In genomic region chr9:32525506-32525905, GRCh38 we compare ENCODE assay signal across 8 cellular contexts. TPM values are rescaled to one million over a fixed set of nuclear protein-coding genes. Genes with fewer than 3 reads are reported as not detected.
DNase-seq lines count a peak whose midpoint lies in the region; ATAC-seq and TF ChIP-seq lines count a peak whose summit lies in the region.

No MANE protein-coding gene starts in this region.

- TF ChIP-seq POLR2A in right lobe of liver (IDR thresholded peaks at IDR 0.05) (no peak), thyroid gland (IDR thresholded peaks at IDR 0.05) (no peak)

- H3K27ac ChIP-seq in CD4-positive, CD25-positive, alpha-beta regulatory T cell (ENCODE audit: insufficient read depth, low read length, poor library complexity, severe bottlenecking), result peak overlapping the region; percentile 89
- peak overlapping the region; percentile 84 to 91 (median 87) for H3K27ac ChIP-seq in right lobe of liver
- peak overlapping the region; percentile 66 to 95 (median 78) for H3K27ac ChIP-seq in thyroid gland

- peaks cover 2% of the 10 kb centered on the region for H3K36me3 ChIP-seq in CD4-positive, CD25-positive, alpha-beta regulatory T cell (ENCODE audit: control insufficient read depth, insufficient read depth, low read length)
- H3K36me3 ChIP-seq in right lobe of liver (no peaks in the 10 kb centered on the region), thyroid gland (no peaks in the 10 kb centered on the region)

- H3K27me3 ChIP-seq in CD4-positive, CD25-positive, alpha-beta regulatory T cell (ENCODE audit: control insufficient read depth, insufficient read depth, low read length), result no peaks in the 10 kb centered on the region
- H3K27me3 ChIP-seq in right lobe of liver (no peaks in the 10 kb centered on the region), thyroid gland (no peaks in the 10 kb centered on the region)

- H3K36me3 Mint-ChIP-seq in CD4-positive, CD25-positive, alpha-beta regulatory T cell, result peaks cover 22% of the 10 kb centered on the region

- TF ChIP-seq CTCF in right lobe of liver (IDR thresholded peaks at IDR 0.05) (no peak), thyroid gland (IDR thresholded peaks at IDR 0.05) (no peak)

- peak overlapping the region; percentile 98 for H3K4me3 ChIP-seq in CD4-positive, CD25-positive, alpha-beta regulatory T cell (ENCODE audit: low read depth, low read length)
- H3K4me3 ChIP-seq in right lobe of liver (peak overlapping the region; percentile 65 to 74 (median 68)), thyroid gland (replicated peaks in 1 of 3) (peak overlapping the region; percentile 32 to 35 (median 32))

- peak overlapping the region; percentile 83 to 99 (median 87) for H3K27ac Mint-ChIP-seq in CD4-positive, CD25-positive, alpha-beta regulatory T cell

- peaks cover 34 to 61% (median 43%) of the 10 kb centered on the region in 4 donors for H3K4me1 Mint-ChIP-seq in CD4-positive, CD25-positive, alpha-beta regulatory T cell

- no peaks in the 10 kb centered on the region for H3K9me3 ChIP-seq in CD4-positive, CD25-positive, alpha-beta regulatory T cell (ENCODE audit: control insufficient read depth in 2 of 2, low read length in 2 of 2)
- no peaks in the 10 kb centered on the region for H3K9me3 ChIP-seq in right lobe of liver
- no peaks in the 10 kb centered on the region for H3K9me3 ChIP-seq in thyroid gland

- no peak for DNase-seq in CD4-positive, CD25-positive, alpha-beta regulatory T cell
- DNase-seq in NCI-H2227 (lab: John Stamatoyannopoulos, UW; ENCODE audit: unreplicated experiment), result peak; percentile 35
- peak; percentile 28 for DNase-seq in central memory CD4-positive, alpha-beta T cell
- no peak for DNase-seq in right lobe of liver
- no peak for DNase-seq in thyroid gland
- DNase-seq in germinal center (ENCODE audit: low spot score), result no peak
- DNase-seq in NCI-H510A (lab: John Stamatoyannopoulos, UW), result no peak

- 0% methylated on average over 7 of the region's 7 CpGs for WGBS in right lobe of liver (ENCODE audit: insufficient coverage, low coverage, low lambda C conversion rate, missing lambda C conversion rate)
- 6 to 7% methylated on average over 7 of the region's 7 CpGs for whole genome bisulfite sequencing in thyroid gland, 2 donors

- peak overlapping the region; percentile 94 to 98 (median 98) for H3K4me3 Mint-ChIP-seq in CD4-positive, CD25-positive, alpha-beta regulatory T cell

- H3K27me3 Mint-ChIP-seq in CD4-positive, CD25-positive, alpha-beta regulatory T cell, result no peaks in the 10 kb centered on the region

- intact Hi-C loops in right lobe of liver (cut with DNase I) (loop anchor here in 1 of 2 donors (5.0 to 10.0 kb wide), 2 partner anchors 91 to 148 kb away; no protein-coding TSS in a partner anchor), thyroid gland (cut with DNase I) (loop anchor here (5.0 kb wide), 2 partner anchors 57 to 148 kb away; no protein-coding TSS in a partner anchor)

- H3K9me3 Mint-ChIP-seq in CD4-positive, CD25-positive, alpha-beta regulatory T cell, result peaks cover 0 to 1% (median 0%) of the 10 kb centered on the region in 7 donors

- peaks cover 41% of the 10 kb centered on the region for H3K4me1 ChIP-seq in CD4-positive, CD25-positive, alpha-beta regulatory T cell (ENCODE audit: control insufficient read depth, insufficient read depth, low read length, poor library complexity, severe bottlenecking)
- H3K4me1 ChIP-seq in right lobe of liver (peaks cover 0 to 24% (median 9%) of the 10 kb centered on the region in 4 donors), thyroid gland (peaks cover 0 to 23% of the 10 kb centered on the region in 2 donors)

- peak in 1 of 2 donors; percentile 4 for ATAC-seq in CD4-positive, CD25-positive, alpha-beta regulatory T cell (ENCODE audit: low read depth in 2 of 2)
- ATAC-seq in GM21447 (IDR thresholded peaks at IDR 0.05; ENCODE audit: unreplicated experiment) (peak; percentile 29), right lobe of liver (peak in 3 of 4 donors; percentile 9 to 13 (median 11))

RNA-seq across cellular contexts. Expression of gene RIGI, which starts 0.5 kb away (rescaled TPM):
- total RNA-seq in CD4-positive, CD25-positive, alpha-beta regulatory T cell, result 21.1 TPM
- 10 to 100 TPM; 18.3 to 25.3 (median 20.9) TPM for polyA plus RNA-seq in CD4-positive, CD25-positive, alpha-beta regulatory T cell
- total RNA-seq in right lobe of liver (1 to 10 TPM; 2.7 to 6.1 (median 4.8) TPM), thyroid gland (10 to 100 TPM in 3 of 4 donors, 1 to 10 TPM in 1; 7.9 to 10.3 (median 10.2) TPM)

RNA-seq across cellular contexts. Expression of gene SMIM27, which starts 26.6 kb away (rescaled TPM):
- 30.8 TPM for total RNA-seq in CD4-positive, CD25-positive, alpha-beta regulatory T cell
- polyA plus RNA-seq in CD4-positive, CD25-positive, alpha-beta regulatory T cell, result 100 to 1,000 TPM in 2 of 4 donors, 10 to 100 TPM in 2; 86.8 to 102 (median 100) TPM
- total RNA-seq in right lobe of liver (1 to 10 TPM in 5 of 6 experiments, under 1 TPM in 1; 0.49 to 7.4 (median 2.9) TPM), thyroid gland (10 to 100 TPM in 2 of 4 donors, 1 to 10 TPM in 2; 1.3 to 23.9 (median 9.9) TPM)

RNA-seq across cellular contexts. Expression of gene TOPORS, which starts 26.9 kb away (rescaled TPM):
- 29.8 TPM for total RNA-seq in CD4-positive, CD25-positive, alpha-beta regulatory T cell
- 10 to 100 TPM; 26.9 to 29.8 (median 28.2) TPM for polyA plus RNA-seq in CD4-positive, CD25-positive, alpha-beta regulatory T cell
- total RNA-seq in right lobe of liver (1 to 10 TPM; 6.0 to 9.6 (median 7.9) TPM), thyroid gland (10 to 100 TPM; 23.7 to 31.8 (median 28.8) TPM)

RNA-seq across cellular contexts. Expression of gene NDUFB6, which starts 47.5 kb away (rescaled TPM):
- total RNA-seq in CD4-positive, CD25-positive, alpha-beta regulatory T cell, result 19.6 TPM
- 100 to 1,000 TPM in 1 of 4 donors, 10 to 100 TPM in 3; 71.4 to 109 (median 80.4) TPM for polyA plus RNA-seq in CD4-positive, CD25-positive, alpha-beta regulatory T cell
- total RNA-seq in right lobe of liver (10 to 100 TPM; 28.9 to 39.9 (median 36.2) TPM), thyroid gland (10 to 100 TPM; 19.1 to 78.2 (median 57.9) TPM)

Comparison
In these comparisons a context has a peak if more than half of its experiments do, and no peak if none do; other contexts are left out.
1. DNase-seq: peak in NCI-H2227 (single experiment) and central memory CD4-positive, alpha-beta T cell (single experiment); none in CD4-positive, CD25-positive, alpha-beta regulatory T cell (0 of 3), right lobe of liver (0 of 3), thyroid gland (0 of 2), germinal center (single experiment) and NCI-H510A (single experiment).
2. H3K4me3 ChIP-seq: peak in every context shown above with its lines; median percentile 98 in CD4-positive, CD25-positive, alpha-beta regulatory T cell; 68 in right lobe of liver; 32 in thyroid gland.
3. Peak in every context shown above with its lines, with median percentiles within 50 percentile points of each other: H3K27ac ChIP-seq.